ENCODE assay signal across 24 cellular contexts in genomic region chr20:50776122-50776795, GRCh38. TPM values are rescaled to one million over a fixed set of nuclear protein-coding genes. Genes with fewer than 3 reads are reported as not detected.
DNase-seq lines count a peak whose midpoint lies in the region; ATAC-seq and TF ChIP-seq lines count a peak whose summit lies in the region.
"Had no signal": no experiment of that assay in that cellular context is flagged by ENCODE, and none has a peak within 500 bp of the region (broad histone marks: within the 10 kb centered on the region; RNA-seq: fewer than 3 reads in every experiment).

No MANE protein-coding gene starts in this region.

- H2BK120ac ChIP-seq in H9 (ENCODE audit: low read depth, low read length, poor library complexity, severe bottlenecking): no peak overlapping the region

- no peaks in the 10 kb centered on the region for H3K79me1 ChIP-seq in H9 (ENCODE audit: insufficient read depth, low read depth, low read length, poor library complexity, severe bottlenecking)

- no peak overlapping the region for H2AFZ ChIP-seq in H9 (ENCODE audit: low read length)
- H2AFZ ChIP-seq: hepatocyte had no signal

- TF ChIP-seq CTCF in H9 (conservative IDR thresholded peaks at IDR 0.05): no peak
- no peak for TF ChIP-seq CTCF in Panc1 (IDR thresholded peaks at IDR 0.05)
- no peak for TF ChIP-seq CTCF in sigmoid colon (IDR thresholded peaks at IDR 0.05)

- no peaks in the 10 kb centered on the region for H3K36me3 Mint-ChIP-seq in H9 (ENCODE audit: insufficient read depth in 1 of 3, low read depth in 3 of 3)

- POLR2A ChIA-PET in Panc1 (lab: Charles Lee): no interaction called here

- H3K27me3 Mint-ChIP-seq in H9 (ENCODE audit: low read depth): no peaks in the 10 kb centered on the region; the same call in 1 of the 2 replicates
- H3K27me3 Mint-ChIP-seq: activated CD4-positive, alpha-beta T cell treated with anti-CD3 and anti-CD28 coated beads for 36 hours had no signal

- no peaks in the 10 kb centered on the region for H3K9me3 Mint-ChIP-seq in H9
- H3K9me3 Mint-ChIP-seq: activated naive CD8-positive, alpha-beta T cell treated with anti-CD3 and anti-CD28 coated beads, Interleukin-2, amount 50 U/mL, for 24 hours; central memory CD8-positive, alpha-beta T cell; IgD-negative memory B cell; stimulated activated naive CD8-positive, alpha-beta T cell treated with anti-CD3 and anti-CD28 coated beads, Interleukin-15, amount 100 ng/mL, for 72 hours had no signal

- no peaks in the 10 kb centered on the region for H3K23me2 ChIP-seq in H9 (ENCODE audit: insufficient read length, low read depth, low read length, poor library complexity, severe bottlenecking)

- H2BK15ac ChIP-seq in H9 (ENCODE audit: low read depth, low read length): no peak overlapping the region

- H3K27ac Mint-ChIP-seq in H9: peak overlapping the region in 2 of 3 experiments; percentile 39 to 59; a peak in 2 of 7 replicates
- H3K27ac Mint-ChIP-seq: activated CD4-positive, alpha-beta T cell treated with anti-CD3 and anti-CD28 coated beads for 36 hours; activated naive CD8-positive, alpha-beta T cell treated with anti-CD3 and anti-CD28 coated beads, Interleukin-2, amount 50 U/mL, for 24 hours; IgD-negative memory B cell; stimulated activated naive CD8-positive, alpha-beta T cell treated with anti-CD3 and anti-CD28 coated beads, Interleukin-15, amount 100 ng/mL, for 72 hours had no signal

- H3K14ac ChIP-seq in H9 (ENCODE audit: insufficient read depth, low read length): no peak overlapping the region

- in situ Hi-C loops in Panc1 (cut with HindIII; ENCODE audit: low pct_unique_long_range_greater_than_20kb, low sequenced_read_pairs): no loop called here

- TF ChIP-seq EP300 in sigmoid colon (IDR thresholded peaks at IDR 0.05): no peak

- no peaks in the 10 kb centered on the region for H4K20me1 ChIP-seq in H9 (ENCODE audit: control insufficient read depth, insufficient read depth, insufficient read length)

- TF ChIP-seq POLR2A in sigmoid colon (IDR thresholded peaks at IDR 0.05): no peak

- peak; percentile 40; the same call in 1 of the 2 replicates for ATAC-seq in Panc1
- no peak for ATAC-seq in Right ventricle myocardium superior (ENCODE audit: poor library complexity)
- ATAC-seq in HG03457 (IDR thresholded peaks at IDR 0.05; ENCODE audit: unreplicated experiment): no peak
- ATAC-seq: activated CD4-positive, alpha-beta T cell treated with anti-CD3 and anti-CD28 coated beads for 36 hours; activated naive CD8-positive, alpha-beta T cell treated with anti-CD3 and anti-CD28 coated beads, Interleukin-2, amount 50 U/mL, for 24 hours; gastroesophageal sphincter; stimulated activated naive CD8-positive, alpha-beta T cell treated with anti-CD3 and anti-CD28 coated beads, Interleukin-15, amount 100 ng/mL, for 72 hours had no signal

- no peak overlapping the region for H3K4me2 ChIP-seq in H9 (ENCODE audit: insufficient read depth, insufficient read length, low read length)
- H3K4me2 ChIP-seq: hepatocyte had no signal

- no CpG with 5 or more reads among the region's 8 CpGs for WGBS in H9 (ENCODE audit: extremely low coverage, insufficient read length, low lambda C conversion rate)
- 68 to 82% methylated on average over 8 of the region's 8 CpGs for WGBS in sigmoid colon, 2 donors

- no peak overlapping the region for H2AK5ac ChIP-seq in H9 (ENCODE audit: insufficient read length, low read length)

- H3K36me3 ChIP-seq in Panc1 (ENCODE audit: control insufficient read depth, insufficient read depth, low read length) (no peaks in the 10 kb centered on the region), sigmoid colon (no peaks in the 10 kb centered on the region)
- H3K36me3 ChIP-seq: gastroesophageal sphincter, left ventricle myocardium inferior, thyroid gland had no signal

- no peak overlapping the region for H4K5ac ChIP-seq in H9 (ENCODE audit: insufficient read length, low read depth, low read length)

- DNase-seq in H9 (peak; percentile 43), Panc1 (ENCODE audit: low read depth, low spot score) (no peak), islet precursor cell (peak; percentile 52), sigmoid colon (peak; percentile 15), Right ventricle myocardium superior (no peak), cardiac septum (ENCODE audit: low spot score) (no peak)
- DNase-seq: activated CD4-positive, alpha-beta T cell treated with anti-CD3 and anti-CD28 coated beads for 36 hours; activated naive CD8-positive, alpha-beta T cell treated with anti-CD3 and anti-CD28 coated beads, Interleukin-2, amount 50 U/mL, for 24 hours; activated T-cell treated with anti-CD3 and anti-CD28 coated beads, Interleukin-2, amount 50 U/mL, for 1 hour; dermis blood vessel endothelial cell; DND-41; left ventricle myocardium inferior; mesendoderm; NCI-H1048; NCI-H2029; NCI-H526 treated with DMSO at 0.1 percent for 48 hours; stimulated activated naive CD8-positive, alpha-beta T cell treated with anti-CD3 and anti-CD28 coated beads, Interleukin-15, amount 100 ng/mL, for 72 hours; thyroid gland had no signal

- H3K4me3 ChIP-seq in Panc1 (ENCODE audit: low read depth in 2 of 2, low read length in 2 of 2) (no peak overlapping the region), sigmoid colon (no peak overlapping the region)
- H3K4me3 ChIP-seq: gastroesophageal sphincter, hepatocyte, left ventricle myocardium inferior, thyroid gland had no signal

- H2BK12ac ChIP-seq in H9 (ENCODE audit: insufficient read length, low read depth, low read length): no peak overlapping the region

- no peaks in the 10 kb centered on the region for H3K79me2 ChIP-seq in H9 (ENCODE audit: insufficient read depth, low read length)
- H3K79me2 ChIP-seq: hepatocyte had no signal

- H3K4me1 ChIP-seq in H9 (ENCODE audit: insufficient read depth, low read length): no peaks in the 10 kb centered on the region
- peaks cover 6% of the 10 kb centered on the region; the same call in 1 of the 2 replicates for H3K4me1 ChIP-seq in Panc1 (ENCODE audit: control insufficient read depth, insufficient read depth, low read length)
- no peaks in the 10 kb centered on the region for H3K4me1 ChIP-seq in sigmoid colon
- H3K4me1 ChIP-seq: gastroesophageal sphincter, left ventricle myocardium inferior, thyroid gland had no signal

- H3K27me3 ChIP-seq in H9 (ENCODE audit: insufficient read depth, low read length) (no peaks in the 10 kb centered on the region), Panc1 (ENCODE audit: control insufficient read depth, insufficient read depth, low read length) (no peaks in the 10 kb centered on the region), sigmoid colon (no peaks in the 10 kb centered on the region)
- H3K27me3 ChIP-seq: hepatocyte, thyroid gland had no signal

- no peak overlapping the region for H3K23ac ChIP-seq in H9 (ENCODE audit: insufficient read length, low read depth, low read length)

- H4K8ac ChIP-seq in H9 (replicated peaks; ENCODE audit: insufficient read length, low read depth, low read length): no peak overlapping the region

- no peak overlapping the region for H3K18ac ChIP-seq in H9 (ENCODE audit: insufficient read length, low read depth, low read length)

- no peak overlapping the region for H4K91ac ChIP-seq in H9 (ENCODE audit: insufficient read length, low read depth, low read length)

- CTCF ChIA-PET in Panc1 (lab: Charles Lee): no interaction called here

- BruUV-seq in Panc1 (replicated peaks; lab: Mats Ljungman, UMichigan): no TSS peak

- no peak overlapping the region for H3T11ph ChIP-seq in H9 (ENCODE audit: low read length)

- no peak overlapping the region for H3K56ac ChIP-seq in H9 (ENCODE audit: insufficient read length, low read depth, low read length)

- intact Hi-C loops in Panc1 (cut with micrococcal nuclease; ENCODE audit: unreplicated experiment): no loop called here
- intact Hi-C loops in sigmoid colon (cut with DNase I): no loop called here
- intact Hi-C loops in Right ventricle myocardium superior (cut with DNase I): no loop called here
- intact Hi-C loops in cardiac septum (cut with DNase I): no loop called here

- no peak overlapping the region for H3K27ac ChIP-seq in H9 (ENCODE audit: insufficient read length, low read depth, low read length)
- peak overlapping the region; percentile 62; the same call in 1 of the 2 replicates for H3K27ac ChIP-seq in Panc1 (ENCODE audit: low read length)
- no peak overlapping the region for H3K27ac ChIP-seq in sigmoid colon
- H3K27ac ChIP-seq: C4-2B, gastroesophageal sphincter, hepatocyte, left ventricle myocardium inferior, thyroid gland had no signal

- H2BK5ac ChIP-seq in H9 (ENCODE audit: insufficient read length, low read length): no peak overlapping the region

- H2BK20ac ChIP-seq in H9 (ENCODE audit: low read depth, low read length, poor library complexity, severe bottlenecking): no peak overlapping the region

- H3K9ac ChIP-seq in H9 (ENCODE audit: extremely low read depth, insufficient read length, low read length): no peak overlapping the region

- H3K4ac ChIP-seq in H9 (ENCODE audit: low read depth, low read length): no peak overlapping the region

- peaks cover 5 to 12% of the 10 kb centered on the region in 2 experiments for H3K4me1 Mint-ChIP-seq in H9
- H3K4me1 Mint-ChIP-seq: central memory CD8-positive, alpha-beta T cell; IgD-negative memory B cell had no signal

- no peaks in the 10 kb centered on the region for H3K9me3 ChIP-seq in H9 (ENCODE audit: control insufficient read depth, low read depth, low read length)
- H3K9me3 ChIP-seq in Panc1 (ENCODE audit: control insufficient read depth, insufficient read depth, low read depth, low read length): no peaks in the 10 kb centered on the region
- H3K9me3 ChIP-seq in sigmoid colon: no peaks in the 10 kb centered on the region
- H3K9me3 ChIP-seq: gastroesophageal sphincter, left ventricle myocardium inferior, thyroid gland had no signal

- H3K4me3 Mint-ChIP-seq in H9: no peak overlapping the region
- H3K4me3 Mint-ChIP-seq: activated CD4-positive, alpha-beta T cell treated with anti-CD3 and anti-CD28 coated beads for 36 hours; activated naive CD8-positive, alpha-beta T cell treated with anti-CD3 and anti-CD28 coated beads, Interleukin-2, amount 50 U/mL, for 24 hours; central memory CD8-positive, alpha-beta T cell; IgD-negative memory B cell; stimulated activated naive CD8-positive, alpha-beta T cell treated with anti-CD3 and anti-CD28 coated beads, Interleukin-15, amount 100 ng/mL, for 72 hours had no signal

RNA-seq across cellular contexts. Expression of gene BCAS4, which starts 18.6 kb away (rescaled TPM):
- total RNA-seq in H9 (2021) (16.9 and 21.4 TPM in 2 replicates), Panc1 (2021; ENCODE audit: unreplicated experiment) (34.8 TPM), sigmoid colon (1 to 10 TPM; 2.1 to 5.3 (median 4.4) TPM), Right ventricle myocardium superior (2.6 TPM), cardiac septum (3.0 TPM)
- 76.6 TPM for polyA plus RNA-seq in Panc1 (2012; ENCODE audit: insufficient read length)
- polyA plus RNA-seq in sigmoid colon: 10 to 100 TPM in 1 of 3 donors, under 1 TPM in 2; 0.46 to 10.1 (median 0.60) TPM

RNA-seq across cellular contexts. Expression of gene PARD6B, which starts 44.9 kb away (rescaled TPM):
- 27.4 and 31.7 TPM in 2 replicates for total RNA-seq in H9 (2021)
- 132 TPM for total RNA-seq in Panc1 (2021; ENCODE audit: unreplicated experiment)
- 11.2 TPM for polyA plus RNA-seq in Panc1 (2012; ENCODE audit: insufficient read length)
- total RNA-seq in sigmoid colon: 1 to 10 TPM in 2 of 4 donors, under 1 TPM in 2; 0.83 to 1.8 (median 1.2) TPM
- polyA plus RNA-seq in sigmoid colon: 1 to 10 TPM; 2.4 to 5.1 (median 3.0) TPM
- total RNA-seq in Right ventricle myocardium superior: 4.7 TPM
- total RNA-seq in cardiac septum: 3.7 TPM

Comparison
In these comparisons a context has a peak if more than half of its experiments do, and no peak if none do; other contexts are left out.
1. DNase-seq: peak in H9 (single experiment), islet precursor cell (single experiment) and sigmoid colon (single experiment); none in Panc1 (single experiment), Right ventricle myocardium superior (single experiment) and cardiac septum (single experiment).